ENCODE assay signal across 9 cellular contexts in the genomic region with DNA sequence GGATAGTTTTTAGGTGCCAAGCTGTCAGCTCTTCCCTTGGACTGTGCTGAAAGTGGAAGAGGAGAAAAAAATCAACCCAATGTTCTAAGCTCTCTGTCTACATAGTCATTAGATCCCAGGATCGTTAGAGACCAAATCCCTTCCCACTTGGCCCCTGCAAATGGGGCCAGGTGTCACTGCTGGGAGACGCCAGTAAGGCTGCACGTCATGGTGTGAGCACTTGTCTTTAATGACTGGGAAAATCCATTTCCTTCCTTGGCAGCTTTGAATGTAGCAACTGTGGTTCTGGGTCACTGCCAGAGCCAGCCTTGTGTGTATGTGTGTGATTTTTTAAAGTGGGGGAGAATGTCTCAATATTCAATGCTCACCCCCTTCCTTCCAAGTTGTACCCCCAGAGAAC. TPM values are rescaled to one million over a fixed set of nuclear protein-coding genes. Genes with fewer than 3 reads are reported as not detected.
DNase-seq lines count a peak whose midpoint lies in the region; ATAC-seq and TF ChIP-seq lines count a peak whose summit lies in the region.
"Had no signal": no experiment of that assay in that cellular context is flagged by ENCODE, and none has a peak within 500 bp of the region (broad histone marks: within the 10 kb centered on the region; RNA-seq: fewer than 3 reads in every experiment).

No MANE protein-coding gene starts in this region.

- no peak overlapping the region; the same call in 1 of the 2 replicates for H3K9ac ChIP-seq in MM.1S (ENCODE audit: low read length)

- H3K9me2 ChIP-seq in MM.1S (replicated peaks; ENCODE audit: insufficient read depth, low read length): no peaks in the 10 kb centered on the region

- H3K9me3 Mint-ChIP-seq in T-helper 1 cell treated with Interleukin-12 subunit alpha and Interleukin-12 subunit beta and Interleukin-4 antibody, amounts not matched to agents 30 μg/mL and 1 μg/mL, for 36 hours: peaks cover 4% of the 10 kb centered on the region
- no peaks in the 10 kb centered on the region for H3K9me3 Mint-ChIP-seq in activated naive CD8-positive, alpha-beta T cell (ENCODE audit: low read depth)

- H3K27ac ChIP-seq in MM.1S (ENCODE audit: low read length): peak overlapping the region; percentile 33; the same call in 1 of the 2 replicates

- peak overlapping the region; percentile 62 for H3K4me3 Mint-ChIP-seq in T-helper 1 cell treated with Interleukin-12 subunit alpha and Interleukin-12 subunit beta and Interleukin-4 antibody, amounts not matched to agents 30 μg/mL and 1 μg/mL, for 36 hours
- peak overlapping the region; percentile 75 for H3K4me3 Mint-ChIP-seq in activated naive CD8-positive, alpha-beta T cell

- H3K27me3 ChIP-seq in MM.1S (replicated peaks; ENCODE audit: insufficient read depth, low read length): no peaks in the 10 kb centered on the region

- TF ChIP-seq CTCF in MM.1S (IDR thresholded peaks at IDR 0.05; ENCODE audit: low read length): no peak

- no peak overlapping the region for H2AFZ ChIP-seq in MM.1S (ENCODE audit: low read length)

- DNase-seq in T-helper 1 cell (no peak), MM.1S (no peak), pulmonary artery endothelial cell (ENCODE audit: low read depth, low spot score) (peak; percentile 7), HCEC 1CT (no peak)
- no peak for DNase-seq in activated CD4-positive, CD25-positive, alpha-beta regulatory T cell (lab: John Stamatoyannopoulos, UW)

- peaks cover 21% of the 10 kb centered on the region for H3K36me3 Mint-ChIP-seq in T-helper 1 cell treated with Interleukin-12 subunit alpha and Interleukin-12 subunit beta and Interleukin-4 antibody, amounts not matched to agents 30 μg/mL and 1 μg/mL, for 36 hours (ENCODE audit: low read depth)
- peaks cover 16% of the 10 kb centered on the region for H3K36me3 Mint-ChIP-seq in activated naive CD8-positive, alpha-beta T cell

- peaks cover 84% of the 10 kb centered on the region for H3K27me3 Mint-ChIP-seq in T-helper 1 cell treated with Interleukin-12 subunit alpha and Interleukin-12 subunit beta and Interleukin-4 antibody, amounts not matched to agents 30 μg/mL and 1 μg/mL, for 36 hours (ENCODE audit: low read depth)
- H3K27me3 Mint-ChIP-seq in activated naive CD8-positive, alpha-beta T cell: no peaks in the 10 kb centered on the region

- H3K27ac Mint-ChIP-seq in T-helper 1 cell treated with Interleukin-12 subunit alpha and Interleukin-12 subunit beta and Interleukin-4 antibody, amounts not matched to agents 30 μg/mL and 1 μg/mL, for 36 hours: peak overlapping the region; percentile 53
- H3K27ac Mint-ChIP-seq in activated naive CD8-positive, alpha-beta T cell: peak overlapping the region; percentile 78

- peaks cover 12% of the 10 kb centered on the region for H3F3A ChIP-seq in MM.1S (ENCODE audit: insufficient read depth, low read length)

- ATAC-seq in GM18861 (IDR thresholded peaks at IDR 0.05; ENCODE audit: unreplicated experiment): no peak

- H4K20me1 ChIP-seq in MM.1S (ENCODE audit: insufficient read depth, low read length): no peaks in the 10 kb centered on the region

- no peaks in the 10 kb centered on the region for H3K9me3 ChIP-seq in MM.1S (replicated peaks; ENCODE audit: insufficient read depth, low read length)

- H3K79me2 ChIP-seq in MM.1S (ENCODE audit: low read length): peaks cover 10% of the 10 kb centered on the region

- peaks cover 55% of the 10 kb centered on the region for H3K4me1 Mint-ChIP-seq in T-helper 1 cell treated with Interleukin-12 subunit alpha and Interleukin-12 subunit beta and Interleukin-4 antibody, amounts not matched to agents 30 μg/mL and 1 μg/mL, for 36 hours (ENCODE audit: low read depth)
- peaks cover 86% of the 10 kb centered on the region for H3K4me1 Mint-ChIP-seq in activated naive CD8-positive, alpha-beta T cell (ENCODE audit: low read depth)

- H3K4me2 ChIP-seq in MM.1S (ENCODE audit: low read depth, low read length): peak overlapping the region; percentile 67

- H3K36me3 ChIP-seq in MM.1S (replicated peaks; ENCODE audit: insufficient read depth, low read length): no peaks in the 10 kb centered on the region

- H3K4me1 ChIP-seq in MM.1S (ENCODE audit: low read length): peaks cover 36% of the 10 kb centered on the region

- H3K4me3 ChIP-seq in MM.1S (ENCODE audit: low read length): no peak overlapping the region; the same call in 1 of the 2 replicates
- H3K4me3 ChIP-seq: lung had no signal

RNA-seq across cellular contexts. Expression of gene MAN1C1, which starts 59.9 kb away (rescaled TPM):
- total RNA-seq in pulmonary artery endothelial cell: 0.79 and 2.4 TPM in 2 replicates
